1 cellular context compared by ENCODE assay signal in the genomic region with DNA sequence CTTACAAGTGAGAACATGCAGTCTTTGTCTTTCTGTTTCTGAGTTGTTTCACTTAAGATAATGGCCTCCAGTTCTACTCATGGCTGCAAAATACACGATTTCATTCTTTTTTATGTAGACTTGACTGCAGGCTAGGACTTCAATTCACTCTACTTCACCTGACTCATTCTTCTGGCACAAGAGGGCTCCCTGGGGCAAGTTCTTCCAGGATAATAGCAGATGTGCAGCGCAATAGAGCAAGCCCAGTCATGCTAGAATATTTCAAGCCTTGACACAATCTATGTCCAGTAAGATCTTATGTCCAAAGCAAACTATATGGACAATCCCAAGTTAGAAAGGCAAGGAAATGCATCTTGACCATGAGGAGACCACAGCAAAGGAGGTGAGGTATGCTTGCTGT.
TF ChIP-seq lines count a peak whose summit lies in the region.

No MANE protein-coding gene starts in this region.

TF ChIP-seq in GM23338, 12 proteins besides CTCF, POLR2A, EP300 and RAD21 (continued from another document):
- TF ChIP-seq, protein P1, sequence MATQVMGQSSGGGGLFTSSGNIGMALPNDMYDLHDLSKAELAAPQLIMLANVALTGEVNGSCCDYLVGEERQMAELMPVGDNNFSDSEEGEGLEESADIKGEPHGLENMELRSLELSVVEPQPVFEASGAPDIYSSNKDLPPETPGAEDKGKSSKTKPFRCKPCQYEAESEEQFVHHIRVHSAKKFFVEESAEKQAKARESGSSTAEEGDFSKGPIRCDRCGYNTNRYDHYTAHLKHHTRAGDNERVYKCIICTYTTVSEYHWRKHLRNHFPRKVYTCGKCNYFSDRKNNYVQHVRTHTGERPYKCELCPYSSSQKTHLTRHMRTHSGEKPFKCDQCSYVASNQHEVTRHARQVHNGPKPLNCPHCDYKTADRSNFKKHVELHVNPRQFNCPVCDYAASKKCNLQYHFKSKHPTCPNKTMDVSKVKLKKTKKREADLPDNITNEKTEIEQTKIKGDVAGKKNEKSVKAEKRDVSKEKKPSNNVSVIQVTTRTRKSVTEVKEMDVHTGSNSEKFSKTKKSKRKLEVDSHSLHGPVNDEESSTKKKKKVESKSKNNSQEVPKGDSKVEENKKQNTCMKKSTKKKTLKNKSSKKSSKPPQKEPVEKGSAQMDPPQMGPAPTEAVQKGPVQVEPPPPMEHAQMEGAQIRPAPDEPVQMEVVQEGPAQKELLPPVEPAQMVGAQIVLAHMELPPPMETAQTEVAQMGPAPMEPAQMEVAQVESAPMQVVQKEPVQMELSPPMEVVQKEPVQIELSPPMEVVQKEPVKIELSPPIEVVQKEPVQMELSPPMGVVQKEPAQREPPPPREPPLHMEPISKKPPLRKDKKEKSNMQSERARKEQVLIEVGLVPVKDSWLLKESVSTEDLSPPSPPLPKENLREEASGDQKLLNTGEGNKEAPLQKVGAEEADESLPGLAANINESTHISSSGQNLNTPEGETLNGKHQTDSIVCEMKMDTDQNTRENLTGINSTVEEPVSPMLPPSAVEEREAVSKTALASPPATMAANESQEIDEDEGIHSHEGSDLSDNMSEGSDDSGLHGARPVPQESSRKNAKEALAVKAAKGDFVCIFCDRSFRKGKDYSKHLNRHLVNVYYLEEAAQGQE (IDR thresholded peaks at IDR 0.05; ENCODE audit: unreplicated experiment), result no peak
- no peak for TF ChIP-seq STAT1 (IDR thresholded peaks at IDR 0.05; ENCODE audit: unreplicated experiment)
- TF ChIP-seq EZH2phosphoT487 (IDR thresholded peaks at IDR 0.05; ENCODE audit: unreplicated experiment), result no peak
